ENCODE assay signal across 15 cellular contexts in genomic region chr7:47762746-47763062, GRCh38.
DNase-seq lines count a peak whose midpoint lies in the region; ATAC-seq and TF ChIP-seq lines count a peak whose summit lies in the region.
"Had no signal": no experiment of that assay in that cellular context is flagged by ENCODE, and none has a peak within 500 bp of the region (broad histone marks: within the 10 kb centered on the region; RNA-seq: fewer than 3 reads in every experiment).

No MANE protein-coding gene starts in this region.

- H3K27me3 ChIP-seq in HCT116 (ENCODE audit: insufficient read depth, low read length) (no peaks in the 10 kb centered on the region), SK-N-SH (ENCODE audit: insufficient read depth) (no peaks in the 10 kb centered on the region), tibial nerve (no peaks in the 10 kb centered on the region), BE2C (no peaks in the 10 kb centered on the region)

- WGBS in SK-N-SH (ENCODE audit: low lambda C conversion rate), result 93% methylated on average over 2 of the region's 4 CpGs
- WGBS in mesodermal cell (ENCODE audit: insufficient coverage in 2 of 2), 2 experiments, result 93 to 100% methylated on average over 3 to 4 of the region's 4 CpGs
- WGBS in tibial nerve, 2 donors, result 87 to 98% methylated on average over 3 to 4 of the region's 4 CpGs

- no peaks in the 10 kb centered on the region for H4K20me1 ChIP-seq in HCT116 (ENCODE audit: insufficient read depth)
- H4K20me1 ChIP-seq in SK-N-SH (ENCODE audit: insufficient read depth), result no peaks in the 10 kb centered on the region

- H3K9me3 ChIP-seq in HCT116 (ENCODE audit: control insufficient read depth in 1 of 2, insufficient read depth in 1 of 2, low read depth in 1 of 2, low read length in 2 of 2) (no peaks in the 10 kb centered on the region), SK-N-SH (no peaks in the 10 kb centered on the region), mesodermal cell (ENCODE audit: control insufficient read depth, low read length) (no peaks in the 10 kb centered on the region), tibial nerve (no peaks in the 10 kb centered on the region), BE2C (no peaks in the 10 kb centered on the region; the same call in 1 of the 2 replicates)
- H3K9me3 ChIP-seq: prostate gland had no signal

- H3K9me2 ChIP-seq in HCT116 (ENCODE audit: insufficient read depth) (no peaks in the 10 kb centered on the region), SK-N-SH (no peaks in the 10 kb centered on the region)

- no TSS peak for BruUV-seq in HCT116 (replicated peaks; lab: Mats Ljungman, UMichigan)

- CTCF ChIA-PET in HCT116 (lab: Charles Lee), result no interaction called here
- CTCF ChIA-PET in SK-N-SH (lab: Yijun Ruan, JAX), result interaction anchor here (0.6 to 3.1 kb wide), 5 partner anchors 21 to 496 kb away, joined by 3 to 12 read pairs (median 7); no protein-coding TSS in a partner anchor

- TF ChIP-seq EP300 in SK-N-SH (IDR thresholded peaks at IDR 0.05; ENCODE audit: borderline replicate concordance in 1 of 2, low read depth in 1 of 2, low read length in 1 of 2) (no peak), tibial nerve (IDR thresholded peaks at IDR 0.05) (no peak)

- no peaks in the 10 kb centered on the region for H3K36me3 ChIP-seq in HCT116 (ENCODE audit: control insufficient read depth in 1 of 2, insufficient read depth in 2 of 2, low read length in 2 of 2)
- no peaks in the 10 kb centered on the region for H3K36me3 ChIP-seq in SK-N-SH (replicated peaks in 1 of 2; ENCODE audit: control insufficient read depth in 1 of 2, insufficient read depth in 2 of 2, low read length in 1 of 2)
- H3K36me3 ChIP-seq in mesodermal cell (ENCODE audit: control insufficient read depth, insufficient read depth, low read length), result no peaks in the 10 kb centered on the region
- H3K36me3 ChIP-seq in tibial nerve, result no peaks in the 10 kb centered on the region
- no peaks in the 10 kb centered on the region for H3K36me3 ChIP-seq in BE2C
- H3K36me3 ChIP-seq: prostate gland had no signal

- H3K4me3 ChIP-seq in HCT116 (replicated peaks in 1 of 2; ENCODE audit: low read depth in 1 of 2, low read length in 2 of 2), result no peak overlapping the region
- H3K4me3 ChIP-seq in SK-N-SH (ENCODE audit: low read depth in 2 of 2, low read length in 1 of 2), result no peak overlapping the region
- no peak overlapping the region for H3K4me3 ChIP-seq in mesodermal cell (ENCODE audit: extremely low read depth, insufficient read depth, low read length, poor library complexity, severe bottlenecking)
- H3K4me3 ChIP-seq in tibial nerve, result no peak overlapping the region
- no peak overlapping the region for H3K4me3 ChIP-seq in BE2C (ENCODE audit: low read depth, low read length)
- H3K4me3 ChIP-seq: prostate gland had no signal

- H3K4me1 ChIP-seq in HCT116 (ENCODE audit: control insufficient read depth in 1 of 2, insufficient read depth in 2 of 2, low read length in 2 of 2), result peaks cover 7 to 11% of the 10 kb centered on the region in 2 experiments; a peak in 3 of 4 replicates
- H3K4me1 ChIP-seq in SK-N-SH (ENCODE audit: control insufficient read depth in 1 of 2, insufficient read depth in 2 of 2, low read depth in 1 of 2, low read length in 1 of 2), result peaks cover 34 to 39% of the 10 kb centered on the region in 2 experiments
- peaks cover 18% of the 10 kb centered on the region for H3K4me1 ChIP-seq in mesodermal cell (ENCODE audit: control insufficient read depth, insufficient read depth, low read length, poor library complexity, severe bottlenecking)
- H3K4me1 ChIP-seq in tibial nerve, result peaks cover 0 to 33% (median 22%) of the 10 kb centered on the region in 4 donors
- peaks cover 27% of the 10 kb centered on the region for H3K4me1 ChIP-seq in BE2C

- ATAC-seq in HCT116, result no peak; the same call in 1 of the 2 replicates
- no peak for ATAC-seq in omental fat pad (ENCODE audit: low FRiP score)
- ATAC-seq: activated CD8-positive, alpha-beta T cell treated with anti-CD3 and anti-CD28 coated beads, Interleukin-2, amount 10 ng/mL, durations not matched to agents 7 days and 5 days; activated T-cell treated with anti-CD3 and anti-CD28 coated beads, Interleukin-2, amount 50 U/mL, for 72 hours had no signal

- TF ChIP-seq CTCF in HCT116 (IDR thresholded peaks at IDR 0.05 in 2 of 3, conservative IDR thresholded peaks at IDR 0.05 in 1 of 3; ENCODE audit: borderline replicate concordance in 1 of 3, insufficient read depth in 1 of 3, low read depth in 2 of 3, low read length in 2 of 3) (no peak), SK-N-SH (IDR thresholded peaks at IDR 0.05) (no peak), tibial nerve (IDR thresholded peaks at IDR 0.05) (no peak), omental fat pad (IDR thresholded peaks at IDR 0.05) (no peak), BE2C (IDR thresholded peaks at IDR 0.05; ENCODE audit: low read depth, low read length) (no peak)

- H3K27ac ChIP-seq in HCT116 (ENCODE audit: low read depth, low read length), result peak overlapping the region; percentile 24; the same call in 1 of the 2 replicates
- peak overlapping the region; percentile 99 for H3K27ac ChIP-seq in SK-N-SH (ENCODE audit: low read depth in 2 of 2, low read length in 1 of 2)
- peak overlapping the region; percentile 85 for H3K27ac ChIP-seq in mesodermal cell (ENCODE audit: low read depth, low read length, severe bottlenecking)
- H3K27ac ChIP-seq in tibial nerve, result peak overlapping the region; percentile 6 to 84 (median 72)
- H3K27ac ChIP-seq: prostate gland had no signal

- H3K4me2 ChIP-seq in HCT116 (ENCODE audit: low read length) (no peak overlapping the region; the same call in 1 of the 2 replicates), SK-N-SH (peak overlapping the region; percentile 71)

- TF ChIP-seq POLR2A in HCT116 (IDR thresholded peaks at IDR 0.05; ENCODE audit: borderline replicate concordance, extremely low read depth, insufficient read depth, insufficient read length) (no peak), tibial nerve (IDR thresholded peaks at IDR 0.05) (no peak)

- H3K79me2 ChIP-seq in HCT116 (ENCODE audit: insufficient read depth, low read length), result no peaks in the 10 kb centered on the region
- no peaks in the 10 kb centered on the region for H3K79me2 ChIP-seq in SK-N-SH (ENCODE audit: insufficient read depth)

- H3K9ac ChIP-seq in HCT116 (ENCODE audit: low read length) (no peak overlapping the region), SK-N-SH (peak overlapping the region; percentile 75)

- intact Hi-C loops in HCT116 (cut with micrococcal nuclease), result no loop called here

- TF ChIP-seq RAD21 in HCT116 (IDR thresholded peaks at IDR 0.05; ENCODE audit: low read depth) (no peak), SK-N-SH (IDR thresholded peaks at IDR 0.05; ENCODE audit: low read length) (no peak)

- RAD21 ChIA-PET in HCT116 (lab: Charles Lee; ENCODE audit: low non-redundant PET in 1 of 2, low total read pairs in 2 of 2, uncharacterized antibody in 2 of 2, unreplicated experiment in 2 of 2), result no interaction called here

- POLR2A ChIA-PET in HCT116 (lab: Charles Lee), result no interaction called here
- POLR2A ChIA-PET in SK-N-SH (lab: Yijun Ruan, JAX), result interaction anchor here (1.3 kb wide), 1 partner anchor 191 kb away, joined by 5 read pairs; no protein-coding TSS in a partner anchor

- H3F3A ChIP-seq in SK-N-SH (replicated peaks; ENCODE audit: insufficient read depth), result peaks cover 33% of the 10 kb centered on the region

- DNase-seq in HCT116 (ENCODE audit: low read depth, low spot score), result no peak
- no peak for DNase-seq in SK-N-SH
- no peak for DNase-seq in tibial nerve (ENCODE audit: low spot score in 2 of 2)
- no peak for DNase-seq in NCI-H69 (lab: John Stamatoyannopoulos, UW)
- DNase-seq in NCI-H774 (lab: John Stamatoyannopoulos, UW), result no peak
- no peak for DNase-seq in omental fat pad (ENCODE audit: low spot score)
- no peak for DNase-seq in BE2C
- DNase-seq: activated CD8-positive, alpha-beta T cell treated with anti-CD3 and anti-CD28 coated beads, Interleukin-2, amount 10 ng/mL, durations not matched to agents 7 days and 5 days; activated naive CD8-positive, alpha-beta T cell treated with anti-CD3 and anti-CD28 coated beads for 36 hours; activated T-cell treated with anti-CD3 and anti-CD28 coated beads, Interleukin-2, amount 50 U/mL, for 72 hours; effector CD8-positive, alpha-beta T cell; NCI-H2029; stimulated activated CD4-positive, alpha-beta T cell treated with anti-CD3 and anti-CD28 coated beads, Interleukin-15, amount 100 ng/mL, for 24 hours had no signal

- H2AFZ ChIP-seq in HCT116 (ENCODE audit: low read depth, low read length, poor library complexity, severe bottlenecking) (no peak overlapping the region), SK-N-SH (ENCODE audit: low read depth) (0 out of 2 replicates have a peak overlapping the region, but pooled peaks have one; percentile 27)

TF ChIP-seq in HCT116, 20 proteins besides CTCF, POLR2A, EP300 and RAD21 (continues in another document):
- TF ChIP-seq JUND (IDR thresholded peaks at IDR 0.05), result no peak

TF ChIP-seq in SK-N-SH, 30 proteins besides CTCF, POLR2A, EP300 and RAD21:
- no peak for TF ChIP-seq RCOR1 (IDR thresholded peaks at IDR 0.05; ENCODE audit: low read length)
- 0 out of 2 replicates have a peak, but pooled peaks have one; percentile 61 for TF ChIP-seq FOXJ3 (CRISPR knock-in tag; IDR thresholded peaks at IDR 0.05)

Comparison
In these comparisons a context has a peak if more than half of its experiments do, and no peak if none do; other contexts are left out.
1. H3K27ac ChIP-seq: peak in every context shown above with its lines; median percentile 99 in SK-N-SH; 85 in mesodermal cell; 72 in tibial nerve; 24 in HCT116.